11 cellular contexts compared by ENCODE assay signal in genomic region chr10:46550076-46550790, GRCh38. TPM values are rescaled to one million over a fixed set of nuclear protein-coding genes. Genes with fewer than 3 reads are reported as not detected.
DNase-seq lines count a peak whose midpoint lies in the region; ATAC-seq and TF ChIP-seq lines count a peak whose summit lies in the region.
"Had no signal": no experiment of that assay in that cellular context is flagged by ENCODE, and none has a peak within 500 bp of the region (broad histone marks: within the 10 kb centered on the region; RNA-seq: fewer than 3 reads in every experiment).

No MANE protein-coding gene starts in this region.

- ATAC-seq in omental fat pad (ENCODE audit: low FRiP score) (no peak), HG02642 (IDR thresholded peaks at IDR 0.05; ENCODE audit: poor library complexity, unreplicated experiment) (no peak)
- ATAC-seq: stimulated activated effector memory CD8-positive, alpha-beta T cell treated with anti-CD3 and anti-CD28 coated beads, Interleukin-12 subunit alpha, Interleukin-12 subunit beta, amount 100 ng/mL, for 72 hours had no signal

- DNase-seq in stimulated activated CD4-positive, alpha-beta T cell treated with anti-CD3 and anti-CD28 coated beads, Interleukin-4, amount 100 ng/mL, for 24 hours = peak; percentile 5
- DNase-seq in stimulated activated CD4-positive, alpha-beta T cell treated with anti-CD3 and anti-CD28 coated beads, Interleukin-1b, Interleukin-23, amount 100 ng/mL, for 48 hours = no peak
- peak; percentile 77 for DNase-seq in cardiac septum (ENCODE audit: low spot score)
- peak; percentile 20 for DNase-seq in omental fat pad (ENCODE audit: low spot score)
- DNase-seq in COLO668 (lab: John Stamatoyannopoulos, UW; ENCODE audit: unreplicated experiment) = no peak
- DNase-seq in SIG-M5 (lab: John Stamatoyannopoulos, UW) = no peak
- no peak for DNase-seq in cerebellar nuclear complex (lab: John Stamatoyannopoulos, UW)
- DNase-seq: DMS79, NCI-H2081 treated with DMSO at 0.1 percent for 48 hours had no signal

- intact Hi-C loops in cardiac septum (cut with DNase I) = no loop called here

- TF ChIP-seq CTCF in omental fat pad (IDR thresholded peaks at IDR 0.05) = no peak

RNA-seq across cellular contexts. Expression of gene GPRIN2, which starts 6.2 kb away (rescaled TPM):
- total RNA-seq in cardiac septum (not detected), omental fat pad (under 1 TPM in 2 of 4 donors, not detected in 2; 0.46 to 0.50 TPM)

RNA-seq across cellular contexts. Expression of gene SYT15, which starts 28.7 kb away (rescaled TPM):
- total RNA-seq in cardiac septum (6.7 TPM), omental fat pad (1 to 10 TPM in 3 of 4 donors, under 1 TPM in 1; 0.65 to 9.6 (median 2.9) TPM)

Comparison
In these comparisons a context has a peak if more than half of its experiments do, and no peak if none do; other contexts are left out.
1. DNase-seq: peak in stimulated activated CD4-positive, alpha-beta T cell treated with anti-CD3 and anti-CD28 coated beads, Interleukin-4, amount 100 ng/mL, for 24 hours (single experiment), cardiac septum (single experiment) and omental fat pad (single experiment); none in stimulated activated CD4-positive, alpha-beta T cell treated with anti-CD3 and anti-CD28 coated beads, Interleukin-1b, Interleukin-23, amount 100 ng/mL, for 48 hours (single experiment), COLO668 (single experiment), SIG-M5 (single experiment) and cerebellar nuclear complex (0 of 2).